34 cellular contexts compared by ENCODE assay signal in genomic region chr22:29144786-29145160, GRCh38.
DNase-seq lines count a peak whose midpoint lies in the region; ATAC-seq, FAIRE-seq and TF ChIP-seq lines count a peak whose summit lies in the region.
"Had no signal": no experiment of that assay in that cellular context is flagged by ENCODE, and none has a peak within 500 bp of the region (broad histone marks: within the 10 kb centered on the region; RNA-seq: fewer than 3 reads in every experiment).

No MANE protein-coding gene starts in this region.

- H3K4me1 ChIP-seq in kidney (ENCODE audit: control insufficient read depth in 1 of 2, insufficient read depth in 1 of 2, low read depth in 1 of 2, low read length in 2 of 2): peaks cover 2 to 5% of the 10 kb centered on the region in 2 donors
- peaks cover 63% of the 10 kb centered on the region for H3K4me1 ChIP-seq in psoas muscle
- peaks cover 4% of the 10 kb centered on the region for H3K4me1 ChIP-seq in vagina

- intact Hi-C loops in kidney (cut with DNase I): no loop called here
- intact Hi-C loops in psoas muscle (cut with DNase I): loop anchor here in 1 of 2 donors (5.0 kb wide), 1 partner anchor 72 kb away; the partner anchor contains the start of gene KREMEN1
- intact Hi-C loops in vagina (cut with DNase I): no loop called here

- no peaks in the 10 kb centered on the region for H3K9me3 ChIP-seq in kidney (ENCODE audit: control insufficient read depth in 1 of 2, low read length in 2 of 2)
- H3K9me3 ChIP-seq in psoas muscle: no peaks in the 10 kb centered on the region
- H3K9me3 ChIP-seq in vagina: no peaks in the 10 kb centered on the region
- H3K9me3 ChIP-seq: gastroesophageal sphincter, transverse colon had no signal

- no peak overlapping the region for H3K4me3 Mint-ChIP-seq in activated T-cell treated with anti-CD3 and anti-CD28 coated beads, Interleukin-2, amount 50 U/mL, for 24 hours
- H3K4me3 Mint-ChIP-seq in activated T-cell treated with anti-CD3 and anti-CD28 coated beads, Interleukin-2, amount 50 U/mL, for 4 hours: no peak overlapping the region
- H3K4me3 Mint-ChIP-seq: CD14-positive monocyte, neural progenitor cell had no signal

- TF ChIP-seq POLR2A in vagina (IDR thresholded peaks at IDR 0.05): no peak

- no peak for TF ChIP-seq CTCF in kidney (IDR thresholded peaks at IDR 0.05; ENCODE audit: borderline replicate concordance, extremely low read depth, insufficient read depth)
- TF ChIP-seq CTCF in psoas muscle (IDR thresholded peaks at IDR 0.05): no peak
- TF ChIP-seq CTCF in vagina (IDR thresholded peaks at IDR 0.05): no peak

- no peaks in the 10 kb centered on the region for H3K27me3 Mint-ChIP-seq in activated T-cell treated with anti-CD3 and anti-CD28 coated beads, Interleukin-2, amount 50 U/mL, for 24 hours
- H3K27me3 Mint-ChIP-seq in activated T-cell treated with anti-CD3 and anti-CD28 coated beads, Interleukin-2, amount 50 U/mL, for 4 hours (ENCODE audit: low read depth): peaks cover 12% of the 10 kb centered on the region

- WGBS in psoas muscle, 3 donors: 24 to 42% (median 24%) methylated on average over 14 of the region's 14 CpGs

- H3K27ac ChIP-seq in kidney (ENCODE audit: low read depth in 2 of 2, low read length in 2 of 2) (no peak overlapping the region), psoas muscle (peak overlapping the region; percentile 90), vagina (no peak overlapping the region)
- H3K27ac ChIP-seq: hepatocyte, HL-60, neural progenitor cell, transverse colon had no signal

- H3K27me3 ChIP-seq in psoas muscle (ENCODE audit: insufficient read depth in 3 of 3, low read length in 2 of 3) (no peaks in the 10 kb centered on the region), vagina (no peaks in the 10 kb centered on the region)
- H3K27me3 ChIP-seq: dorsolateral prefrontal cortex, gastroesophageal sphincter, hepatocyte, neural progenitor cell, transverse colon had no signal

- H3K36me3 Mint-ChIP-seq in activated T-cell treated with anti-CD3 and anti-CD28 coated beads, Interleukin-2, amount 50 U/mL, for 24 hours (ENCODE audit: low read depth): no peaks in the 10 kb centered on the region
- H3K36me3 Mint-ChIP-seq in activated T-cell treated with anti-CD3 and anti-CD28 coated beads, Interleukin-2, amount 50 U/mL, for 4 hours (ENCODE audit: insufficient read depth): no peaks in the 10 kb centered on the region
- H3K36me3 Mint-ChIP-seq: CD14-positive monocyte had no signal

- H3K4me3 ChIP-seq in kidney (ENCODE audit: low read length in 2 of 2) (no peak overlapping the region), psoas muscle (peak overlapping the region; percentile 29), vagina (no peak overlapping the region)
- H3K4me3 ChIP-seq: dorsolateral prefrontal cortex, gastroesophageal sphincter, hepatocyte, neural progenitor cell, transverse colon had no signal

- H3K36me3 ChIP-seq in kidney (ENCODE audit: control insufficient read depth in 1 of 2, insufficient read depth in 2 of 2, low read length in 2 of 2): peaks cover 10 to 20% of the 10 kb centered on the region in 2 donors
- H3K36me3 ChIP-seq in psoas muscle (ENCODE audit: insufficient read depth in 1 of 2, low read depth in 1 of 2): peaks cover 0 to 13% of the 10 kb centered on the region in 2 donors
- H3K36me3 ChIP-seq in vagina: peaks cover 0 to 29% of the 10 kb centered on the region in 2 donors
- H3K36me3 ChIP-seq: neural progenitor cell, transverse colon had no signal

- no peaks in the 10 kb centered on the region for H3K9me3 Mint-ChIP-seq in activated T-cell treated with anti-CD3 and anti-CD28 coated beads, Interleukin-2, amount 50 U/mL, for 24 hours
- no peaks in the 10 kb centered on the region for H3K9me3 Mint-ChIP-seq in activated T-cell treated with anti-CD3 and anti-CD28 coated beads, Interleukin-2, amount 50 U/mL, for 4 hours
- H3K9me3 Mint-ChIP-seq: CD14-positive monocyte, neural progenitor cell had no signal

- FAIRE-seq in kidney (lab: Jason Lieb, UNC): no peak
- FAIRE-seq: RCC 7860 had no signal

- no peak for ATAC-seq in activated T-cell treated with anti-CD3 and anti-CD28 coated beads, Interleukin-2, amount 50 U/mL, for 4 hours
- ATAC-seq in psoas muscle: peak; percentile 70 to 87 (median 82)
- no peak for ATAC-seq in GM18519 (IDR thresholded peaks at IDR 0.05; ENCODE audit: low FRiP score, unreplicated experiment)
- ATAC-seq: gastroesophageal sphincter, right cardiac atrium had no signal

- H3K27ac Mint-ChIP-seq in activated T-cell treated with anti-CD3 and anti-CD28 coated beads, Interleukin-2, amount 50 U/mL, for 24 hours: no peak overlapping the region
- H3K27ac Mint-ChIP-seq: neural progenitor cell had no signal

- H3K4me1 Mint-ChIP-seq in activated T-cell treated with anti-CD3 and anti-CD28 coated beads, Interleukin-2, amount 50 U/mL, for 24 hours (ENCODE audit: low read depth): no peaks in the 10 kb centered on the region
- H3K4me1 Mint-ChIP-seq in activated T-cell treated with anti-CD3 and anti-CD28 coated beads, Interleukin-2, amount 50 U/mL, for 4 hours (ENCODE audit: low read depth): no peaks in the 10 kb centered on the region

- DNase-seq in activated T-cell treated with anti-CD3 and anti-CD28 coated beads, Interleukin-2, amount 50 U/mL, for 24 hours: peak; percentile 19
- no peak for DNase-seq in activated T-cell treated with anti-CD3 and anti-CD28 coated beads, Interleukin-2, amount 50 U/mL, for 4 hours
- peak; percentile 56 for DNase-seq in kidney
- peak in 1 of 2 donors; percentile 88 for DNase-seq in psoas muscle
- peak; percentile 67 to 79 for DNase-seq in vagina (ENCODE audit: extremely low spot score in 2 of 2)
- no peak for DNase-seq in central memory CD4-positive, alpha-beta T cell
- DNase-seq in HUDEP-2 (lab: John Stamatoyannopoulos, UW; ENCODE audit: unreplicated experiment in 76 of 76): no peak
- DNase-seq: 8988T; activated CD4-positive, alpha-beta T cell treated with anti-CD3 and anti-CD28 coated beads for 4 hours; activated naive CD4-positive, alpha-beta T cell; activated T-cell treated with anti-CD3 and anti-CD28 coated beads, Interleukin-2, amount 50 U/mL, for 48 hours; Calu3; cerebellar nuclear complex; left cardiac atrium; MM.1S; NCI-H1105 treated with DMSO at 0.1 percent for 48 hours; NCI-H187 treated with DMSO at 0.1 percent for 48 hours; NCI-H226; NCI-H748 treated with DMSO at 0.1 percent for 48 hours; SIG-M5; stimulated activated CD4-positive, alpha-beta T cell treated with anti-CD3 and anti-CD28 coated beads, Interleukin-12 subunit alpha, Interleukin-12 subunit beta, amount 100 ng/mL, for 4 hours; stimulated activated CD4-positive, alpha-beta T cell treated with anti-CD3 and anti-CD28 coated beads, Interleukin-2, amount 100 ng/mL, for 48 hours; SW 1271; T1000; transverse colon had no signal

- H3K9ac ChIP-seq in kidney (ENCODE audit: low read length in 2 of 2): no peak overlapping the region
- H3K9ac ChIP-seq: neural progenitor cell had no signal

Comparison
In these comparisons a context has a peak if more than half of its experiments do, and no peak if none do; other contexts are left out.
1. DNase-seq: peak in activated T-cell treated with anti-CD3 and anti-CD28 coated beads, Interleukin-2, amount 50 U/mL, for 24 hours (single experiment), kidney (single experiment) and vagina (2 of 2); none in activated T-cell treated with anti-CD3 and anti-CD28 coated beads, Interleukin-2, amount 50 U/mL, for 4 hours (single experiment), central memory CD4-positive, alpha-beta T cell (single experiment) and HUDEP-2 (0 of 76).
2. ATAC-seq: peak in psoas muscle (4 of 4); none in activated T-cell treated with anti-CD3 and anti-CD28 coated beads, Interleukin-2, amount 50 U/mL, for 4 hours (0 of 2) and GM18519 (single experiment).